20 cellular contexts compared by ENCODE assay signal in genomic region chr2:195824478-195824877, GRCh38.
DNase-seq lines count a peak whose midpoint lies in the region; ATAC-seq and TF ChIP-seq lines count a peak whose summit lies in the region.
"Had no signal": no experiment of that assay in that cellular context is flagged by ENCODE, and none has a peak within 500 bp of the region (broad histone marks: within the 10 kb centered on the region; RNA-seq: fewer than 3 reads in every experiment).

No MANE protein-coding gene starts in this region.

- peaks cover 13% of the 10 kb centered on the region; the same call in 2 of the 3 replicates for H3K4me1 Mint-ChIP-seq in GM23338
- H3K4me1 Mint-ChIP-seq in activated CD4-positive, alpha-beta memory T cell treated with anti-CD3 and anti-CD28 coated beads, Interleukin-2, amount 10 ng/mL, durations not matched to agents 7 days and 5 days = no peaks in the 10 kb centered on the region
- H3K4me1 Mint-ChIP-seq: CD4-positive, alpha-beta memory T cell had no signal

- ATAC-seq in GM23338 (no peak), SK-N-SH treated with all-trans-retinoic acid at 6 μM for 48 hours (no peak), HG03196 (IDR thresholded peaks at IDR 0.05; ENCODE audit: unreplicated experiment) (no peak)
- ATAC-seq: HCT116 had no signal

- 0 out of 2 replicates have a peak overlapping the region, but pooled peaks have one; percentile 14 for H3K27ac Mint-ChIP-seq in GM23338
- H3K27ac Mint-ChIP-seq in activated CD4-positive, alpha-beta memory T cell treated with anti-CD3 and anti-CD28 coated beads, Interleukin-2, amount 10 ng/mL, durations not matched to agents 7 days and 5 days = no peak overlapping the region
- H3K27ac Mint-ChIP-seq: CD4-positive, alpha-beta memory T cell had no signal

- no peaks in the 10 kb centered on the region for H3K79me2 ChIP-seq in GM23338 (replicated peaks; ENCODE audit: insufficient read depth)

- H4K20me1 ChIP-seq in GM23338 (replicated peaks; ENCODE audit: insufficient read depth) = no peaks in the 10 kb centered on the region

- no peaks in the 10 kb centered on the region for H3K36me3 Mint-ChIP-seq in GM23338 (ENCODE audit: low read depth)
- H3K36me3 Mint-ChIP-seq in activated CD4-positive, alpha-beta memory T cell treated with anti-CD3 and anti-CD28 coated beads, Interleukin-2, amount 10 ng/mL, durations not matched to agents 7 days and 5 days (ENCODE audit: low read depth) = no peaks in the 10 kb centered on the region
- H3K36me3 Mint-ChIP-seq: CD4-positive, alpha-beta memory T cell had no signal

- H3K4me3 Mint-ChIP-seq in GM23338 = no peak overlapping the region
- no peak overlapping the region for H3K4me3 Mint-ChIP-seq in activated CD4-positive, alpha-beta memory T cell treated with anti-CD3 and anti-CD28 coated beads, Interleukin-2, amount 10 ng/mL, durations not matched to agents 7 days and 5 days
- H3K4me3 Mint-ChIP-seq: CD4-positive, alpha-beta memory T cell had no signal

- no peaks in the 10 kb centered on the region for H3K9me3 Mint-ChIP-seq in GM23338
- no peaks in the 10 kb centered on the region for H3K9me3 Mint-ChIP-seq in activated CD4-positive, alpha-beta memory T cell treated with anti-CD3 and anti-CD28 coated beads, Interleukin-2, amount 10 ng/mL, durations not matched to agents 7 days and 5 days
- H3K9me3 Mint-ChIP-seq: CD4-positive, alpha-beta memory T cell had no signal

- no peak overlapping the region for H3K4me2 ChIP-seq in GM23338

- no peaks in the 10 kb centered on the region for H3K27me3 Mint-ChIP-seq in GM23338 (ENCODE audit: insufficient read depth, low read depth, poor library complexity)
- no peaks in the 10 kb centered on the region for H3K27me3 Mint-ChIP-seq in activated CD4-positive, alpha-beta memory T cell treated with anti-CD3 and anti-CD28 coated beads, Interleukin-2, amount 10 ng/mL, durations not matched to agents 7 days and 5 days

- no peak overlapping the region for H3K27ac ChIP-seq in GM23338 (ENCODE audit: low read depth)

- 0 out of 2 replicates have a peak, but pooled peaks cover 3% of the 10 kb centered on the region for H3K4me1 ChIP-seq in GM23338 (ENCODE audit: insufficient read depth)

- no peak overlapping the region for H2AFZ ChIP-seq in GM23338

- no peaks in the 10 kb centered on the region for H3K36me3 ChIP-seq in GM23338 (ENCODE audit: insufficient read depth)

- H3K9me2 ChIP-seq in GM23338 (ENCODE audit: insufficient read depth) = no peaks in the 10 kb centered on the region

- POLR2A ChIA-PET in activated CD4-positive, alpha-beta memory T cell treated with anti-CD3 and anti-CD28 coated beads, Interleukin-2, amount 10 ng/mL, durations not matched to agents 7 days and 5 days (lab: Charles Lee) = no interaction called here

- DNase-seq in GM23338 (ENCODE audit: low spot score) (no peak), NCI-H226 (peak; percentile 12), epithelial cell of esophagus (ENCODE audit: low read depth) (peak; percentile 47), SK-N-DZ (ENCODE audit: low spot score) (no peak)
- no peak for DNase-seq in activated CD4-positive, alpha-beta memory T cell treated with anti-CD3 and anti-CD28 coated beads, Interleukin-2, amount 10 ng/mL, durations not matched to agents 7 days and 5 days
- DNase-seq: C1 segment of cervical spinal cord; CD4-positive, alpha-beta memory T cell; COR-L47; DMS79; KG1; NCI-H1048; NCI-H1417; NCI-H1694; NCI-H2029 treated with DMSO at 0.1 percent for 48 hours; NCI-H526 treated with DMSO at 0.1 percent for 48 hours; RPMI8226; SHP77 had no signal

- TF ChIP-seq CTCF in GM23338 (conservative IDR thresholded peaks at IDR 0.05; ENCODE audit: low read depth in 2 of 2) = no peak
- TF ChIP-seq CTCF in epithelial cell of esophagus (IDR thresholded peaks at IDR 0.05; ENCODE audit: insufficient read depth, low read depth, low read length, missing control alignments) = no peak

- no peaks in the 10 kb centered on the region for H3F3A ChIP-seq in GM23338 (replicated peaks; ENCODE audit: low read depth)

- CTCF ChIA-PET in activated CD4-positive, alpha-beta memory T cell treated with anti-CD3 and anti-CD28 coated beads, Interleukin-2, amount 10 ng/mL, durations not matched to agents 7 days and 5 days (lab: Charles Lee) = interaction anchor here (1.0 kb wide), 1 partner anchor 256 kb away, joined by 3 read pairs; no protein-coding TSS in a partner anchor

- H3K4me3 ChIP-seq in GM23338 (no peak overlapping the region), epithelial cell of esophagus (ENCODE audit: low read length) (no peak overlapping the region)

- no peaks in the 10 kb centered on the region for H3K27me3 ChIP-seq in GM23338 (ENCODE audit: insufficient read depth)

TF ChIP-seq in GM23338, 12 proteins besides CTCF, POLR2A, EP300 and RAD21 (continues in another document):
- no peak for TF ChIP-seq NANOG (IDR thresholded peaks at IDR 0.05; ENCODE audit: borderline replicate concordance)

TF ChIP-seq in SK-N-SH treated with all-trans-retinoic acid at 6 μM for 48 hours, 23 proteins besides CTCF, POLR2A, EP300 and RAD21:
- TF ChIP-seq PPARA (CRISPR knock-in tag; IDR thresholded peaks at IDR 0.05; ENCODE audit: borderline replicate concordance) (no peak), CREB5 (CRISPR knock-in tag; IDR thresholded peaks at IDR 0.05; ENCODE audit: low read depth) (no peak), POU6F1 (CRISPR knock-in tag; IDR thresholded peaks at IDR 0.05; ENCODE audit: borderline replicate concordance, low read depth) (no peak), ARNTL (CRISPR knock-in tag; IDR thresholded peaks at IDR 0.05; ENCODE audit: borderline replicate concordance, low read depth) (no peak), OSR1 (CRISPR knock-in tag; IDR thresholded peaks at IDR 0.05) (no peak), ZNF565 (CRISPR knock-in tag; conservative IDR thresholded peaks at IDR 0.05; ENCODE audit: low read depth) (no peak), ZFP3 (CRISPR knock-in tag; IDR thresholded peaks at IDR 0.05) (no peak), CSDC2 (CRISPR knock-in tag; IDR thresholded peaks at IDR 0.05) (no peak), RARB (CRISPR knock-in tag; IDR thresholded peaks at IDR 0.05) (no peak), ISL1 (CRISPR knock-in tag; IDR thresholded peaks at IDR 0.05) (no peak), ZC3H10 (CRISPR knock-in tag; IDR thresholded peaks at IDR 0.05) (no peak), TOX (CRISPR knock-in tag; IDR thresholded peaks at IDR 0.05; ENCODE audit: borderline replicate concordance) (no peak), ZNF70 (CRISPR knock-in tag; IDR thresholded peaks at IDR 0.05) (no peak), SNAI2 (CRISPR knock-in tag; IDR thresholded peaks at IDR 0.05) (no peak), ZFP30 (CRISPR knock-in tag; IDR thresholded peaks at IDR 0.05) (no peak), PATZ1 (CRISPR knock-in tag; IDR thresholded peaks at IDR 0.05; ENCODE audit: borderline replicate concordance) (no peak)
TF ChIP-seq in SK-N-SH treated with all-trans-retinoic acid at 6 μM for 48 hours: peak in this region for 0.

Comparison
In these comparisons a context has a peak if more than half of its experiments do, and no peak if none do; other contexts are left out.
1. DNase-seq: peak in NCI-H226 (single experiment) and epithelial cell of esophagus (single experiment); none in GM23338 (single experiment), SK-N-DZ (single experiment) and activated CD4-positive, alpha-beta memory T cell treated with anti-CD3 and anti-CD28 coated beads, Interleukin-2, amount 10 ng/mL, durations not matched to agents 7 days and 5 days (single experiment).